Comparison of ENCODE assay signal across 1 cellular context in the genomic region with DNA sequence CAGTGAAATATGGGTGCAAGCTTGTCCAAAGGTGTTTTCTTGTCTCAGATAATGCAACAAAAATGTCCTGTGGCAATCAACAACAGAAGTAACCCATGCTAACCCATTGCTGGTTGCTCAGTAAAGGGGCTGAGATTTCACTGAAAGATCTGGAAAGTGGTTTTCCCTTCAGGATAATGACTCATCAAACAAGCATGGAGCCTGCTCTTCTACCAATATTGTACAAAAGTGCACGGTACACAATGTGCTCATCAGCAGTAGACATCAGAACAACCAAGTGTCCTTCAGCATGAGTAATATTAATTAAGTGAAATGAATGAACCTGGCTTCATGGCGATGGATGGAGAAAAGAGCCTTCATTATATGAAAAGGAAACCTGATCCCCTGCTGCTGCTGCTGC.
TF ChIP-seq lines count a peak whose summit lies in the region.

No MANE protein-coding gene starts in this region.

TF ChIP-seq in HEK293T, 16 proteins besides CTCF, POLR2A, EP300 and RAD21 (continued from another document):
- no peak for TF ChIP-seq TARDBP (IDR thresholded peaks at IDR 0.05)
